Comparison of ENCODE assay signal across 1 cellular context in the genomic region with DNA sequence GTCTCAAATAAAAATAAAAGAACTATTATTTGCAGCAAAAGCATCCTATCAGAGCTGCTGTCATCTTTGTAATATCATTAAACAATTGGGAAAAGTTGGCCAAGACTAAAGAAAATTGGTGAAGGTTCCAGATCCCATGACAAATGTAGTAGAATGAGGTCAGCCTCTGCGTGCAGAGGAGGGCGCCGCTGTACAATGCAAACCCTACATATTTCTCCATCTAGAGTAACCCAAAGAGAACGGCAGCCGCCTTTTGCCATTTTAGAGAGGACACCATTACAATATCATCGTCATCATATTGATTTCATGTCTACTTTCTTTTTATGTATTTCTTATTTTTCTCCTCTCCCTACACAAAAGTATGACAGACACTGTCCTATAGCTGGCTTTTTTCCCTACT.
TF ChIP-seq lines count a peak whose summit lies in the region.

No MANE protein-coding gene starts in this region.

TF ChIP-seq in GM23338, 12 proteins besides CTCF, POLR2A, EP300 and RAD21 (continued from another document):
- TF ChIP-seq, protein P1, sequence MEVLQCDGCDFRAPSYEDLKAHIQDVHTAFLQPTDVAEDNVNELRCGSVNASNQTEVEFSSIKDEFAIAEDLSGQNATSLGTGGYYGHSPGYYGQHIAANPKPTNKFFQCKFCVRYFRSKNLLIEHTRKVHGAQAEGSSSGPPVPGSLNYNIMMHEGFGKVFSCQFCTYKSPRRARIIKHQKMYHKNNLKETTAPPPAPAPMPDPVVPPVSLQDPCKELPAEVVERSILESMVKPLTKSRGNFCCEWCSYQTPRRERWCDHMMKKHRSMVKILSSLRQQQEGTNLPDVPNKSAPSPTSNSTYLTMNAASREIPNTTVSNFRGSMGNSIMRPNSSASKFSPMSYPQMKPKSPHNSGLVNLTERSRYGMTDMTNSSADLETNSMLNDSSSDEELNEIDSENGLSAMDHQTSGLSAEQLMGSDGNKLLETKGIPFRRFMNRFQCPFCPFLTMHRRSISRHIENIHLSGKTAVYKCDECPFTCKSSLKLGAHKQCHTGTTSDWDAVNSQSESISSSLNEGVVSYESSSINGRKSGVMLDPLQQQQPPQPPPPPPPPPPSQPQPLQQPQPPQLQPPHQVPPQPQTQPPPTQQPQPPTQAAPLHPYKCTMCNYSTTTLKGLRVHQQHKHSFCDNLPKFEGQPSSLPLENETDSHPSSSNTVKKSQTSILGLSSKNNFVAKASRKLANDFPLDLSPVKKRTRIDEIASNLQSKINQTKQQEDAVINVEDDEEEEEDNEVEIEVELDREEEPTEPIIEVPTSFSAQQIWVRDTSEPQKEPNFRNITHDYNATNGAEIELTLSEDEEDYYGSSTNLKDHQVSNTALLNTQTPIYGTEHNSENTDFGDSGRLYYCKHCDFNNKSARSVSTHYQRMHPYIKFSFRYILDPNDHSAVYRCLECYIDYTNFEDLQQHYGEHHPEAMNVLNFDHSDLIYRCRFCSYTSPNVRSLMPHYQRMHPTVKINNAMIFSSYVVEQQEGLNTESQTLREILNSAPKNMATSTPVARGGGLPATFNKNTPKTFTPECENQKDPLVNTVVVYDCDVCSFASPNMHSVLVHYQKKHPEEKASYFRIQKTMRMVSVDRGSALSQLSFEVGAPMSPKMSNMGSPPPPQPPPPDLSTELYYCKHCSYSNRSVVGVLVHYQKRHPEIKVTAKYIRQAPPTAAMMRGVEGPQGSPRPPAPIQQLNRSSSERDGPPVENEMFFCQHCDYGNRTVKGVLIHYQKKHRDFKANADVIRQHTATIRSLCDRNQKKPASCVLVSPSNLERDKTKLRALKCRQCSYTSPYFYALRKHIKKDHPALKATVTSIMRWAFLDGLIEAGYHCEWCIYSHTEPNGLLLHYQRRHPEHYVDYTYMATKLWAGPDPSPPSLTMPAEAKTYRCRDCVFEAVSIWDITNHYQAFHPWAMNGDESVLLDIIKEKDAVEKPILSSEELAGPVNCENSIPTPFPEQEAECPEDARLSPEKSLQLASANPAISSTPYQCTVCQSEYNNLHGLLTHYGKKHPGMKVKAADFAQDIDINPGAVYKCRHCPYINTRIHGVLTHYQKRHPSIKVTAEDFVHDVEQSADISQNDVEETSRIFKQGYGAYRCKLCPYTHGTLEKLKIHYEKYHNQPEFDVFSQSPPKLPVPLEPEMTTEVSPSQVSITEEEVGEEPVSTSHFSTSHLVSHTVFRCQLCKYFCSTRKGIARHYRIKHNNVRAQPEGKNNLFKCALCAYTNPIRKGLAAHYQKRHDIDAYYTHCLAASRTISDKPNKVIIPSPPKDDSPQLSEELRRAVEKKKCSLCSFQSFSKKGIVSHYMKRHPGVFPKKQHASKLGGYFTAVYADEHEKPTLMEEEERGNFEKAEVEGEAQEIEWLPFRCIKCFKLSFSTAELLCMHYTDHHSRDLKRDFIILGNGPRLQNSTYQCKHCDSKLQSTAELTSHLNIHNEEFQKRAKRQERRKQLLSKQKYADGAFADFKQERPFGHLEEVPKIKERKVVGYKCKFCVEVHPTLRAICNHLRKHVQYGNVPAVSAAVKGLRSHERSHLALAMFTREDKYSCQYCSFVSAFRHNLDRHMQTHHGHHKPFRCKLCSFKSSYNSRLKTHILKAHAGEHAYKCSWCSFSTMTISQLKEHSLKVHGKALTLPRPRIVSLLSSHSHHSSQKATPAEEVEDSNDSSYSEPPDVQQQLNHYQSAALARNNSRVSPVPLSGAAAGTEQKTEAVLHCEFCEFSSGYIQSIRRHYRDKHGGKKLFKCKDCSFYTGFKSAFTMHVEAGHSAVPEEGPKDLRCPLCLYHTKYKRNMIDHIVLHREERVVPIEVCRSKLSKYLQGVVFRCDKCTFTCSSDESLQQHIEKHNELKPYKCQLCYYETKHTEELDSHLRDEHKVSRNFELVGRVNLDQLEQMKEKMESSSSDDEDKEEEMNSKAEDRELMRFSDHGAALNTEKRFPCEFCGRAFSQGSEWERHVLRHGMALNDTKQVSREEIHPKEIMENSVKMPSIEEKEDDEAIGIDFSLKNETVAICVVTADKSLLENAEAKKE (CRISPR knock-in tag; IDR thresholded peaks at IDR 0.05): no peak
- TF ChIP-seq, protein P2, sequence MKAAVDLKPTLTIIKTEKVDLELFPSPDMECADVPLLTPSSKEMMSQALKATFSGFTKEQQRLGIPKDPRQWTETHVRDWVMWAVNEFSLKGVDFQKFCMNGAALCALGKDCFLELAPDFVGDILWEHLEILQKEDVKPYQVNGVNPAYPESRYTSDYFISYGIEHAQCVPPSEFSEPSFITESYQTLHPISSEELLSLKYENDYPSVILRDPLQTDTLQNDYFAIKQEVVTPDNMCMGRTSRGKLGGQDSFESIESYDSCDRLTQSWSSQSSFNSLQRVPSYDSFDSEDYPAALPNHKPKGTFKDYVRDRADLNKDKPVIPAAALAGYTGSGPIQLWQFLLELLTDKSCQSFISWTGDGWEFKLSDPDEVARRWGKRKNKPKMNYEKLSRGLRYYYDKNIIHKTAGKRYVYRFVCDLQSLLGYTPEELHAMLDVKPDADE (IDR thresholded peaks at IDR 0.05): no peak
- TF ChIP-seq STAT1 (IDR thresholded peaks at IDR 0.05; ENCODE audit: unreplicated experiment) (no peak), ZNF114 (CRISPR knock-in tag; IDR thresholded peaks at IDR 0.05) (no peak), EZH2 (IDR thresholded peaks at IDR 0.05; ENCODE audit: low read depth, unreplicated experiment) (no peak), ZNF331 (CRISPR knock-in tag; IDR thresholded peaks at IDR 0.05; ENCODE audit: low read depth) (no peak)
